8 cellular contexts compared by ENCODE assay signal in the genomic region with DNA sequence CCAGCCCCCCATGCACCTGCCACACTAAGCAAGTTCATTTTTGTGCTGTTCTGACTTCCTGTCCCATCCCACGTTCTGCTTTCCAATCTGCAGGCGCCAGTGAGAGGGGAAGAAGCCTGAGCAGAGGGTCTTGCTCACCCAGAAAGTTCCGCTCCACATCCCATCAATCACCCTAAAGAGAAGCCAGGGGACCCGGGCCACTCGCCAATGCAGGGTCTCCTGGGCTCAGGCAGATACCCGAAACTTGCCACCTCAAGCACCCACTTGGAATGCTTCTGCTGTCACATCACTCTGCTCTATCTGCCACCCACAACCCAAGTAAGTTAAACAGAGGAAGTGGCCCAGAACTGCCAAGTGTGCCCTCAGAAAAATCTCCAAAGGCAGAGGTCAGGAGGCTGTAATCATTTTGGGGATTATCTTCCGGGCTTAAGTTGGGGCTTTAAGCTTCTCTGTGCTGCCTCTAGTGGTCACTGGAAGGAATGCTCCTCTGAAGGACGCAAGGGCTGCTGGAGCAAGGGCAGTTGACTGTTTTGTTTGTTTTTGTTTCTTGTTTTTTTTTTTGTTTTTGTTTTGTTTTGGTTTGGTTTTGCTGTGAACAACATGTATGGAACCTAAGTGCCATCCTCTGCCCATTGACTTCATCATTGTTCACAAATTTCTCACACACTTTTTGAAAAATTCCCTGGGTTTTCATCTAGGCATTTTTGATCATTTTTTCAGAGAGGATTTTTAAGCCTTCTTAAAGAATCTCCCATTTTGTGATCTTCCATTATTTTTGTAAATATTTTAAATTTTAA. TPM values are rescaled to one million over a fixed set of nuclear protein-coding genes. Genes with fewer than 3 reads are reported as not detected.
DNase-seq lines count a peak whose midpoint lies in the region; ATAC-seq and TF ChIP-seq lines count a peak whose summit lies in the region.

No MANE protein-coding gene starts in this region.

- no peak overlapping the region for H3K4me2 ChIP-seq in smooth muscle cell

- 63 to 74% (median 67%) methylated on average over 8 of the region's 8 CpGs for WGBS in heart left ventricle, 4 donors
- WGBS in smooth muscle cell (ENCODE audit: low lambda C conversion rate) = 77% methylated on average over 8 of the region's 8 CpGs

- intact Hi-C loops in heart left ventricle (cut with DNase I) = no loop called here

- H3K9me3 ChIP-seq in heart left ventricle (no peaks in the 10 kb centered on the region), smooth muscle cell (replicated peaks; ENCODE audit: low read depth) (no peaks in the 10 kb centered on the region)

- TF ChIP-seq CTCF in LNCaP clone FGC (IDR thresholded peaks at IDR 0.05; ENCODE audit: control insufficient read depth, extremely low read depth, insufficient read depth) = peak; percentile 77
- peak; percentile 62 to 84 (median 74) for TF ChIP-seq CTCF in heart left ventricle (IDR thresholded peaks at IDR 0.05)
- TF ChIP-seq CTCF in smooth muscle cell (IDR thresholded peaks at IDR 0.05; ENCODE audit: borderline replicate concordance, insufficient read depth, poor library complexity, severe bottlenecking) = peak; percentile 73

- H3K9ac ChIP-seq in smooth muscle cell (ENCODE audit: low read depth) = no peak overlapping the region

- no peaks in the 10 kb centered on the region for H3K4me1 ChIP-seq in heart left ventricle
- H3K4me1 ChIP-seq in smooth muscle cell (ENCODE audit: low read depth) = no peaks in the 10 kb centered on the region

- no peaks in the 10 kb centered on the region for H3F3A ChIP-seq in smooth muscle cell (ENCODE audit: low read depth)

- no peak overlapping the region for H2AFZ ChIP-seq in smooth muscle cell (ENCODE audit: low read depth)

- TF ChIP-seq POLR2A in heart left ventricle (IDR thresholded peaks at IDR 0.05) = no peak

- no peaks in the 10 kb centered on the region for H3K36me3 ChIP-seq in heart left ventricle
- no peaks in the 10 kb centered on the region for H3K36me3 ChIP-seq in smooth muscle cell (ENCODE audit: low read depth)

- no peak overlapping the region for H3K4me3 ChIP-seq in LNCaP clone FGC (ENCODE audit: low read depth, low read length)
- H3K4me3 ChIP-seq in heart left ventricle = no peak overlapping the region
- no peak overlapping the region for H3K4me3 ChIP-seq in smooth muscle cell

- H3K27me3 ChIP-seq in heart left ventricle = peaks cover 0 to 5% (median 0%) of the 10 kb centered on the region in 9 donors
- no peaks in the 10 kb centered on the region for H3K27me3 ChIP-seq in smooth muscle cell (ENCODE audit: low read depth)

- H3K79me2 ChIP-seq in smooth muscle cell (ENCODE audit: low read depth) = no peaks in the 10 kb centered on the region

- no peaks in the 10 kb centered on the region for H4K20me1 ChIP-seq in smooth muscle cell (ENCODE audit: low read depth)

- DNase-seq in stimulated activated CD4-positive, alpha-beta T cell treated with anti-CD3 and anti-CD28 coated beads, Interleukin-15, amount 100 ng/mL, for 24 hours = peak; percentile 40
- DNase-seq in stimulated activated CD4-positive, alpha-beta T cell treated with anti-CD3 and anti-CD28 coated beads, Interleukin-4, amount 100 ng/mL, for 4 hours = no peak
- peak; percentile 77 for DNase-seq in H4 (ENCODE audit: low spot score)
- DNase-seq in LNCaP clone FGC (ENCODE audit: low read depth) = no peak
- peak; percentile 25 to 30 for DNase-seq in activated CD4-positive, alpha-beta T cell treated with anti-CD3 and anti-CD28 coated beads, Interleukin-2, amount 50 U/mL, for 48 hours
- peak in 2 of 5 donors; percentile 10 to 28 for DNase-seq in heart left ventricle
- no peak for DNase-seq in smooth muscle cell (lab: John Stamatoyannopoulos, UW; ENCODE audit: unreplicated experiment)
- no peak for DNase-seq in OCI-M2 (lab: John Stamatoyannopoulos, UW; ENCODE audit: unreplicated experiment)

- ATAC-seq in heart left ventricle = peak in 1 of 4 donors; percentile 57

- H3K27ac ChIP-seq in heart left ventricle = no peak overlapping the region
- H3K27ac ChIP-seq in smooth muscle cell (ENCODE audit: low read depth) = no peak overlapping the region

RNA-seq across cellular contexts. Expression of a gene that starts 25.5 kb away (rescaled TPM):
- 0.58 and 1.2 TPM in 2 replicates for total RNA-seq in H4 (2014; rRNA removed; shearing (Covaris generic))
- total RNA-seq in heart left ventricle (1 to 10 TPM in 1 of 9 donors, under 1 TPM in 4, not detected in 4; 0.17 to 7.0 (median 0.29) TPM), smooth muscle cell (3.8 and 4.7 TPM in 2 replicates)
- polyA plus RNA-seq in heart left ventricle (under 1 TPM; 0.27 to 0.29 TPM), smooth muscle cell (0.96 and 4.4 TPM in 2 replicates)

Comparison
In these comparisons a context has a peak if more than half of its experiments do, and no peak if none do; other contexts are left out.
1. DNase-seq: peak in stimulated activated CD4-positive, alpha-beta T cell treated with anti-CD3 and anti-CD28 coated beads, Interleukin-15, amount 100 ng/mL, for 24 hours (single experiment), H4 (single experiment) and activated CD4-positive, alpha-beta T cell treated with anti-CD3 and anti-CD28 coated beads, Interleukin-2, amount 50 U/mL, for 48 hours (2 of 2); none in stimulated activated CD4-positive, alpha-beta T cell treated with anti-CD3 and anti-CD28 coated beads, Interleukin-4, amount 100 ng/mL, for 4 hours (0 of 2), LNCaP clone FGC (single experiment), smooth muscle cell (single experiment) and OCI-M2 (single experiment).
2. Peak in every context shown above with its lines, with median percentiles within 50 percentile points of each other: CTCF ChIP-seq.